Comparison of ENCODE assay signal across 18 cellular contexts in genomic region chr3:171225101-171225674, GRCh38.
DNase-seq lines count a peak whose midpoint lies in the region; ATAC-seq, FAIRE-seq and TF ChIP-seq lines count a peak whose summit lies in the region.
"Had no signal": no experiment of that assay in that cellular context is flagged by ENCODE, and none has a peak within 500 bp of the region (broad histone marks: within the 10 kb centered on the region; RNA-seq: fewer than 3 reads in every experiment).

No MANE protein-coding gene starts in this region.

- CTCF ChIA-PET in CD8-positive, alpha-beta memory T cell (lab: Charles Lee): interaction anchor here (2.0 kb wide), 1 partner anchor 12 kb away, joined by 5 read pairs; no protein-coding TSS in a partner anchor
- CTCF ChIA-PET in activated CD4-positive, alpha-beta memory T cell treated with anti-CD3 and anti-CD28 coated beads, Interleukin-2, amount 10 ng/mL, durations not matched to agents 7 days and 5 days (lab: Charles Lee): interaction anchor here (0.6 kb wide), 1 partner anchor 916 kb away, joined by 3 read pairs; no protein-coding TSS in a partner anchor

- H3K27ac ChIP-seq in CD8-positive, alpha-beta memory T cell (ENCODE audit: low read depth, low read length): no peak overlapping the region
- H3K27ac ChIP-seq in pancreas: no peak overlapping the region
- H3K27ac ChIP-seq: C4-2B, Peyer's patch, tibial artery had no signal

- 86 to 87% methylated on average over 2 of the region's 2 CpGs for WGBS in pancreas, 2 donors

- peaks cover 14% of the 10 kb centered on the region for H3K4me1 ChIP-seq in CD8-positive, alpha-beta memory T cell (ENCODE audit: insufficient read depth, low read length)
- H3K4me1 ChIP-seq in pancreas: no peaks in the 10 kb centered on the region
- H3K4me1 ChIP-seq: Peyer's patch, tibial artery had no signal

- intact Hi-C loops in pancreas (cut with DNase I): no loop called here

- H3K4me1 Mint-ChIP-seq in CD8-positive, alpha-beta memory T cell: peaks cover 26 to 55% (median 50%) of the 10 kb centered on the region in 3 donors
- H3K4me1 Mint-ChIP-seq in activated CD4-positive, alpha-beta memory T cell treated with anti-CD3 and anti-CD28 coated beads, Interleukin-2, amount 10 ng/mL, durations not matched to agents 7 days and 5 days: peaks cover 24% of the 10 kb centered on the region
- H3K4me1 Mint-ChIP-seq in immature natural killer cell: peaks cover 23 to 71% of the 10 kb centered on the region in 2 donors

- no peaks in the 10 kb centered on the region for H3K27me3 ChIP-seq in CD8-positive, alpha-beta memory T cell (ENCODE audit: insufficient read depth, low read length, poor library complexity, severe bottlenecking)
- H3K27me3 ChIP-seq in pancreas: peaks cover 0 to 3% (median 0%) of the 10 kb centered on the region in 4 donors
- H3K27me3 ChIP-seq: Peyer's patch, tibial artery had no signal

- peak overlapping the region in 1 of 7 donors; percentile 15 for H3K4me3 Mint-ChIP-seq in CD8-positive, alpha-beta memory T cell
- H3K4me3 Mint-ChIP-seq in activated CD4-positive, alpha-beta memory T cell treated with anti-CD3 and anti-CD28 coated beads, Interleukin-2, amount 10 ng/mL, durations not matched to agents 7 days and 5 days: no peak overlapping the region
- H3K4me3 Mint-ChIP-seq in immature natural killer cell: peak overlapping the region in 1 of 5 donors; percentile 2

- DNase-seq in CD8-positive, alpha-beta memory T cell: peak in 2 of 5 donors; percentile 17 to 29
- DNase-seq in activated CD4-positive, alpha-beta memory T cell treated with anti-CD3 and anti-CD28 coated beads, Interleukin-2, amount 10 ng/mL, durations not matched to agents 7 days and 5 days: no peak
- no peak for DNase-seq in immature natural killer cell
- DNase-seq in pancreas: no peak
- no peak for DNase-seq in GF-D8 (lab: John Stamatoyannopoulos, UW)
- no peak for DNase-seq in NCI-H510A (lab: John Stamatoyannopoulos, UW)
- DNase-seq: anterior cingulate cortex, KG1, left ventricle myocardium superior, NCI-H1092 treated with DMSO at 0.1 percent for 48 hours, NCI-H748 treated with DMSO at 0.1 percent for 48 hours, Peyer's patch, posterior cingulate gyrus, tibial artery had no signal

- no peaks in the 10 kb centered on the region for H3K27me3 Mint-ChIP-seq in CD8-positive, alpha-beta memory T cell
- H3K27me3 Mint-ChIP-seq in activated CD4-positive, alpha-beta memory T cell treated with anti-CD3 and anti-CD28 coated beads, Interleukin-2, amount 10 ng/mL, durations not matched to agents 7 days and 5 days: no peaks in the 10 kb centered on the region
- H3K27me3 Mint-ChIP-seq in immature natural killer cell (ENCODE audit: low read depth in 3 of 3): peaks cover 0 to 4% (median 2%) of the 10 kb centered on the region in 3 donors

- peak overlapping the region in 5 of 8 donors; percentile 19 to 68 (median 58) for H3K27ac Mint-ChIP-seq in CD8-positive, alpha-beta memory T cell
- peak overlapping the region; percentile 35 for H3K27ac Mint-ChIP-seq in activated CD4-positive, alpha-beta memory T cell treated with anti-CD3 and anti-CD28 coated beads, Interleukin-2, amount 10 ng/mL, durations not matched to agents 7 days and 5 days
- H3K27ac Mint-ChIP-seq in immature natural killer cell: peak overlapping the region in 4 of 6 donors; percentile 9 to 64 (median 34)

- ATAC-seq in GM19452 (IDR thresholded peaks at IDR 0.05; ENCODE audit: unreplicated experiment) (peak; percentile 66), pancreas (no peak)
- ATAC-seq: left ventricle myocardium superior had no signal

- POLR2A ChIA-PET in CD8-positive, alpha-beta memory T cell (lab: Charles Lee): interaction anchor here (0.9 kb wide), 1 partner anchor 25 kb away, joined by 3 read pairs; no protein-coding TSS in a partner anchor
- POLR2A ChIA-PET in activated CD4-positive, alpha-beta memory T cell treated with anti-CD3 and anti-CD28 coated beads, Interleukin-2, amount 10 ng/mL, durations not matched to agents 7 days and 5 days (lab: Charles Lee): interaction anchor here (1.2 to 1.5 kb wide), 3 partner anchors 31 to 55 kb away, joined by 3 to 6 read pairs (median 3); no protein-coding TSS in a partner anchor

- peaks cover 16 to 30% (median 23%) of the 10 kb centered on the region in 3 donors for H3K36me3 Mint-ChIP-seq in CD8-positive, alpha-beta memory T cell
- peaks cover 47% of the 10 kb centered on the region for H3K36me3 Mint-ChIP-seq in activated CD4-positive, alpha-beta memory T cell treated with anti-CD3 and anti-CD28 coated beads, Interleukin-2, amount 10 ng/mL, durations not matched to agents 7 days and 5 days (ENCODE audit: low read depth)
- H3K36me3 Mint-ChIP-seq in immature natural killer cell: peaks cover 8 to 15% (median 11%) of the 10 kb centered on the region in 3 donors

- peaks cover 0 to 6% (median 2%) of the 10 kb centered on the region in 5 donors for H3K9me3 Mint-ChIP-seq in CD8-positive, alpha-beta memory T cell
- peaks cover 15% of the 10 kb centered on the region for H3K9me3 Mint-ChIP-seq in activated CD4-positive, alpha-beta memory T cell treated with anti-CD3 and anti-CD28 coated beads, Interleukin-2, amount 10 ng/mL, durations not matched to agents 7 days and 5 days
- H3K9me3 Mint-ChIP-seq in immature natural killer cell: peaks cover 0 to 2% (median 0%) of the 10 kb centered on the region in 6 donors

- H3K4me3 ChIP-seq in CD8-positive, alpha-beta memory T cell (ENCODE audit: low read length): no peak overlapping the region
- no peak overlapping the region for H3K4me3 ChIP-seq in pancreas
- H3K4me3 ChIP-seq: Peyer's patch, smooth muscle cell, tibial artery had no signal

- peaks cover 4% of the 10 kb centered on the region for H3K36me3 ChIP-seq in CD8-positive, alpha-beta memory T cell (ENCODE audit: insufficient read depth, low read length)
- H3K36me3 ChIP-seq in pancreas: no peaks in the 10 kb centered on the region

- no peak for TF ChIP-seq CTCF in pancreas (IDR thresholded peaks at IDR 0.05)

- FAIRE-seq in pancreas (lab: Jason Lieb, UNC): no peak
- FAIRE-seq: colon had no signal

- H3K9me3 ChIP-seq in CD8-positive, alpha-beta memory T cell (ENCODE audit: low read length): no peaks in the 10 kb centered on the region
- H3K9me3 ChIP-seq in pancreas: no peaks in the 10 kb centered on the region
- H3K9me3 ChIP-seq: Peyer's patch had no signal
